In genomic region chr7:105883179-105883578, GRCh38 we compare ENCODE assay signal across 4 cellular contexts.
TF ChIP-seq lines count a peak whose summit lies in the region.

No MANE protein-coding gene starts in this region.

TF ChIP-seq in HEK293, 187 proteins besides CTCF, POLR2A, EP300 and RAD21:
- TF ChIP-seq ZNF707 (tag by site-specific recombination; IDR thresholded peaks at IDR 0.05) (peak; percentile 94), ZNF121 (tag by site-specific recombination; IDR thresholded peaks at IDR 0.05) (peak; percentile 85)

TF ChIP-seq in WTC11, 78 proteins besides CTCF, POLR2A, EP300 and RAD21:
- peak; percentile 47; the same call in 1 of the 2 replicates for TF ChIP-seq ZNF121 (CRISPR knock-in tag; IDR thresholded peaks at IDR 0.05)
TF ChIP-seq in WTC11: peak in this region for 1; not testable (repeated sequence) for 77.

TF ChIP-seq in K562, 482 proteins besides CTCF, POLR2A, EP300 and RAD21:
- TF ChIP-seq ZNF121 (CRISPR knock-in tag; conservative IDR thresholded peaks at IDR 0.05) (peak; percentile 53), ZNF707 (CRISPR knock-in tag; conservative IDR thresholded peaks at IDR 0.05) (peak; percentile 87)
TF ChIP-seq in K562: peak in this region for 2; not testable (repeated sequence) for 480.

TF ChIP-seq in HepG2, 621 proteins besides CTCF, POLR2A, EP300 and RAD21:
- TF ChIP-seq ZNF121 (CRISPR knock-in tag; IDR thresholded peaks at IDR 0.05): 0 out of 2 replicates have a peak, but pooled peaks have one; percentile 26
